1 cellular context compared by ENCODE assay signal in genomic region chr11:47412152-47412746, GRCh38.
TF ChIP-seq lines count a peak whose summit lies in the region.

No MANE protein-coding gene starts in this region.

TF ChIP-seq in endothelial cell of umbilical vein, 7 proteins besides CTCF, POLR2A, EP300 and RAD21 (continued from another document):
- TF ChIP-seq GATA2 (IDR thresholded peaks at IDR 0.05; ENCODE audit: insufficient read depth, insufficient read length, low read depth, low read length) (no peak), EZH2 (IDR thresholded peaks at IDR 0.05; ENCODE audit: borderline replicate concordance, low read depth, low read length, severe bottlenecking) (no peak), POLR2AphosphoS5 (IDR thresholded peaks at IDR 0.05; ENCODE audit: insufficient read depth, low read depth, low read length) (no peak), MYC (IDR thresholded peaks at IDR 0.05; ENCODE audit: low read depth, low read length) (no peak)
